8 cellular contexts compared by ENCODE assay signal in the genomic region with DNA sequence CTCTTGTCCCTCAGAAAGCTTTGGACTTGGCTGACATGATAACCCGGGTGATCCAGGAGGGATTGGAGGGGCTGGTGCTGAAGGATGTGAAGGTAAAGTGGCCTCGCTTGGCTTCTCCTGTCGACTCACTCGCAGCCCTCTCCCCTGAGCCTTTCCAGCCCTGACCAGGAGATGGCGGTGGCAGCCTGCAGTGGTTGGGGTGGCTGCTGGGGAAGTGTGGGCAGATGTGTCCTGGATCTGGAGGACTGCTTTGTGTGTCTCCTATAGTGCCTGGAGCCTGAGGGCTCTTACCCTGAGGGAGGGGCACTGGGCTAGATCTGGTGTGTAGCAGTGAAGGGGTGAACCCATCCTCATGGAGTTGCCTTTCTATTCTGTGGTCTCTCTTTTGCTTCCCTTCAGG. TPM values are rescaled to one million over a fixed set of nuclear protein-coding genes. Genes with fewer than 3 reads are reported as not detected.
DNase-seq lines count a peak whose midpoint lies in the region; ATAC-seq and TF ChIP-seq lines count a peak whose summit lies in the region.

No MANE protein-coding gene starts in this region.

- no peaks in the 10 kb centered on the region for H3K4me1 ChIP-seq in mucosa of descending colon (ENCODE audit: low read depth)

- intact Hi-C loops in CD14-positive monocyte (cut with micrococcal nuclease) (loop anchor here (1.0 to 5.0 kb wide), 3 partner anchors 91 to 119 kb away; partner anchors contain the start of gene RAD51D (in 1 of the 2)), mucosa of descending colon (cut with DNase I, micrococcal nuclease) (loop anchor here (5.0 to 10.0 kb wide), 2 partner anchors 97 to 119 kb away; partner anchors contain the start of gene RAD51D (in 1 of the 2))

- H3K36me3 ChIP-seq in mucosa of descending colon (ENCODE audit: low read depth) = peaks cover 3% of the 10 kb centered on the region

- DNase-seq in CD14-positive monocyte (ENCODE audit: low spot score) (peak; percentile 82), NCI-H774 (lab: John Stamatoyannopoulos, UW) (peak; percentile 7), endothelial cell (ENCODE audit: low spot score) (peak; percentile 79), mucosa of descending colon (peak; percentile 78 to 87 (median 80))
- DNase-seq in activated CD8-positive, alpha-beta memory T cell treated with anti-CD3 and anti-CD28 coated beads, Interleukin-2, amount 50 U/mL, for 24 hours (ENCODE audit: extremely low read depth) = peak; percentile 29
- DNase-seq in stimulated activated CD8-positive, alpha-beta memory T cell treated with anti-CD3 and anti-CD28 coated beads, Interleukin-4, amount 100 ng/mL, for 24 hours (ENCODE audit: low read depth) = peak; percentile 55

- ATAC-seq in GM21723 (IDR thresholded peaks at IDR 0.05; ENCODE audit: unreplicated experiment) (peak; percentile 57), mucosa of descending colon (peak; percentile 93), GM21619 (IDR thresholded peaks at IDR 0.05; ENCODE audit: unreplicated experiment) (no peak)

- H3K36me3 Mint-ChIP-seq in CD14-positive monocyte (peaks cover 55 to 60% of the 10 kb centered on the region in 2 donors), endothelial cell (ENCODE audit: low read depth, unreplicated experiment) (peaks cover 32% of the 10 kb centered on the region)

- H3K27me3 Mint-ChIP-seq in CD14-positive monocyte (ENCODE audit: low read depth in 3 of 3) = no peaks in the 10 kb centered on the region
- H3K27me3 Mint-ChIP-seq in endothelial cell (ENCODE audit: unreplicated experiment) = peaks cover 1% of the 10 kb centered on the region

- H3K4me1 Mint-ChIP-seq in CD14-positive monocyte (peaks cover 35% of the 10 kb centered on the region), endothelial cell (ENCODE audit: unreplicated experiment) (no peaks in the 10 kb centered on the region)

- H3K4me3 ChIP-seq in mucosa of descending colon = no peak overlapping the region

- H3K9me3 Mint-ChIP-seq in CD14-positive monocyte (no peaks in the 10 kb centered on the region), endothelial cell (ENCODE audit: unreplicated experiment) (no peaks in the 10 kb centered on the region)

- no peaks in the 10 kb centered on the region for H3K9me3 ChIP-seq in mucosa of descending colon

- TF ChIP-seq CTCF in CD14-positive monocyte (IDR thresholded peaks at IDR 0.05) (peak; percentile 89), endothelial cell (IDR thresholded peaks at IDR 0.05; ENCODE audit: unreplicated experiment) (peak; percentile 29), mucosa of descending colon (IDR thresholded peaks at IDR 0.05) (peak; percentile 74)

- no peak overlapping the region for H3K4me3 Mint-ChIP-seq in CD14-positive monocyte
- H3K4me3 Mint-ChIP-seq in endothelial cell (ENCODE audit: unreplicated experiment) = no peak overlapping the region

- H3K27ac Mint-ChIP-seq in CD14-positive monocyte (peak overlapping the region in 4 of 7 donors; percentile 50 to 61 (median 57)), endothelial cell (ENCODE audit: unreplicated experiment) (no peak overlapping the region)

RNA-seq across cellular contexts. Expression of gene LIG3, which starts 17.9 kb away (rescaled TPM):
- polyA plus RNA-seq in CD14-positive monocyte = 1 to 10 TPM; 6.0 to 7.5 TPM
- 42.1 TPM for total RNA-seq in endothelial cell (ENCODE audit: unreplicated experiment)
- 10 to 100 TPM; 29.4 to 48.9 (median 35.3) TPM for total RNA-seq in mucosa of descending colon

RNA-seq across cellular contexts. Expression of gene ZNF830, which starts 36.9 kb away (rescaled TPM):
- 1 to 10 TPM; 4.2 to 4.7 TPM for polyA plus RNA-seq in CD14-positive monocyte
- total RNA-seq in endothelial cell (ENCODE audit: unreplicated experiment) (18.5 TPM), mucosa of descending colon (10 to 100 TPM; 10.8 to 21.6 (median 12.6) TPM)

RNA-seq across cellular contexts. Expression of gene CCT6B, which starts 36.9 kb away (rescaled TPM):
- 1 to 10 TPM; 1.4 to 1.8 TPM for polyA plus RNA-seq in CD14-positive monocyte
- total RNA-seq in endothelial cell (ENCODE audit: unreplicated experiment) (3.9 TPM), mucosa of descending colon (1 to 10 TPM; 1.0 to 2.7 (median 2.1) TPM)

Comparison
In these comparisons a context has a peak if more than half of its experiments do, and no peak if none do; other contexts are left out.
1. DNase-seq: peak in every context shown above with its lines; median percentile 82 in CD14-positive monocyte; 80 in mucosa of descending colon; 79 in endothelial cell; 55 in stimulated activated CD8-positive, alpha-beta memory T cell treated with anti-CD3 and anti-CD28 coated beads, Interleukin-4, amount 100 ng/mL, for 24 hours; 29 in activated CD8-positive, alpha-beta memory T cell treated with anti-CD3 and anti-CD28 coated beads, Interleukin-2, amount 50 U/mL, for 24 hours; 7 in NCI-H774.
2. CTCF ChIP-seq: peak in every context shown above with its lines; median percentile 89 in CD14-positive monocyte; 74 in mucosa of descending colon; 29 in endothelial cell.